Comparison of ENCODE assay signal across 8 cellular contexts in the genomic region with DNA sequence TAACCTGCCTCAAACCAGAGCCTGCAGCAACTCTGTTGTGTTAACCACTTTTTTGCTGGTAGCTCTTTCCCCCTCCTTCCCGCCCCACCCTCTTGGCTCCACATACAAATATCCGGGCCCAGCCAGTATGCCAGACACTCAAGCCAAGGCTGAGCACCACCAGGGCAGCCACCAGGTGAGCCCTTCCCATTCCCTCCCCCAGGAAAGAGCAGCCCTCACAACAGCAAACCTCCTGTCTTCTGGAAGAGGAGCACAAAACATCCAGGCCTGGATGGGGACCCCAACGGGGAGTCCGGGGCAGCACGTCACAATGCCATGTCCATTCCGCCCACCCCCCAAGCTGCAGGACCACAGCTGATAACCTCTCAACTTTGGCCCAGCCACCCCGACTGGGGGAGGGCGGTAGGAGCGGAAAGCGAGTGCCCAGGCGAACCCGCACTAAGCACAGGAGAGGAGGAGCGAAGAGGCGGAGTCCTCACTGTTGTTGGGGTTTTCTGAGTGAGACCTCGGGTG. TPM values are rescaled to one million over a fixed set of nuclear protein-coding genes. Genes with fewer than 3 reads are reported as not detected.
DNase-seq lines count a peak whose midpoint lies in the region; ATAC-seq, FAIRE-seq and TF ChIP-seq lines count a peak whose summit lies in the region.

No MANE protein-coding gene starts in this region.

- TF ChIP-seq EP300 in HepG2 (IDR thresholded peaks at IDR 0.05; ENCODE audit: low read depth in 2 of 2, low read length in 2 of 2), result peak in 1 of 2 experiments; percentile 33; a peak in 1 of 4 replicates
- TF ChIP-seq EP300 in HepG2 (CRISPR knock-in tag; IDR thresholded peaks at IDR 0.05; ENCODE audit: borderline replicate concordance), result no peak

- peak; percentile 62 to 80; a peak in 3 of 4 replicates for TF ChIP-seq POLR2A in HepG2 (IDR thresholded peaks at IDR 0.05; ENCODE audit: insufficient read depth in 1 of 2, low read depth in 2 of 2, low read length in 2 of 2)

- H3K36me3 ChIP-seq in HUES6 (ENCODE audit: control insufficient read depth, insufficient read depth, low read length) (peaks cover 25% of the 10 kb centered on the region), WERI-Rb-1 (peaks cover 21% of the 10 kb centered on the region), HepG2 (replicated peaks in 1 of 2; ENCODE audit: control insufficient read depth in 1 of 2, insufficient read depth in 2 of 2, low read length in 2 of 2) (peaks cover 19 to 25% of the 10 kb centered on the region in 2 experiments)

- no peaks in the 10 kb centered on the region for H3K9me3 ChIP-seq in HUES6 (ENCODE audit: control insufficient read depth, insufficient read depth, low read depth, low read length)
- H3K9me3 ChIP-seq in WERI-Rb-1 (ENCODE audit: severe bottlenecking), result no peaks in the 10 kb centered on the region
- H3K9me3 ChIP-seq in HepG2 (ENCODE audit: low read length), result no peaks in the 10 kb centered on the region

- CTCF ChIA-PET in HepG2 (lab: Yijun Ruan, JAX; ENCODE audit: low intra/inter-chr PET ratio, low total read pairs), result no interaction called here

- intact Hi-C loops in HepG2 (cut with micrococcal nuclease; ENCODE audit: unreplicated experiment), result loop anchor here (1.0 to 10.0 kb wide), 3 partner anchors 12 to 178 kb away; a partner anchor contains a TSS

- TF ChIP-seq CTCF in WERI-Rb-1 (IDR thresholded peaks at IDR 0.05; ENCODE audit: low read depth, low read length) (no peak), HepG2 (CRISPR knock-in tag; IDR thresholded peaks at IDR 0.05) (peak; percentile 8; the same call in 1 of the 2 replicates)

- peak overlapping the region; percentile 69; the same call in 1 of the 2 replicates for H3K27ac ChIP-seq in HUES6 (ENCODE audit: low read depth, low read length)
- H3K27ac ChIP-seq in WERI-Rb-1, result peak overlapping the region; percentile 67
- H3K27ac ChIP-seq in HepG2 (ENCODE audit: extremely low read length, insufficient read depth, low read length), result peak overlapping the region; percentile 93

- DNase-seq in DMS53 (lab: John Stamatoyannopoulos, UW) (peak; percentile 58), DMS53 treated with DMSO at 0.1 percent for 48 hours (lab: John Stamatoyannopoulos, UW; ENCODE audit: unreplicated experiment) (no peak), WERI-Rb-1 (peak; percentile 50), cerebellum (ENCODE audit: low spot score) (peak; percentile 34), HepG2 (ENCODE audit: low spot score) (peak; percentile 78), NCI-H446 treated with DMSO at 0.1 percent for 48 hours (lab: John Stamatoyannopoulos, UW) (no peak)
- peak; percentile 26 to 34 for DNase-seq in stimulated activated CD8-positive, alpha-beta memory T cell treated with anti-CD3 and anti-CD28 coated beads, Interleukin-15, amount 100 ng/mL, for 4 hours (ENCODE audit: low read depth in 2 of 2)

- H3K9ac ChIP-seq in HUES6 (ENCODE audit: low read length) (peak overlapping the region; percentile 73), HepG2 (ENCODE audit: insufficient read depth, low read depth, low read length) (peak overlapping the region; percentile 90)

- no peak overlapping the region for H2AFZ ChIP-seq in HepG2 (ENCODE audit: low read length)

- H3K4me1 ChIP-seq in HUES6 (ENCODE audit: control insufficient read depth, insufficient read depth, low read length) (peaks cover 25% of the 10 kb centered on the region), HepG2 (ENCODE audit: insufficient read depth, low read length) (peaks cover 72% of the 10 kb centered on the region)

- peak; percentile 44 for ATAC-seq in HepG2

- POLR2A ChIA-PET in HepG2 (lab: Yijun Ruan, JAX), result interaction anchor here (0.6 to 5.3 kb wide), 20 partner anchors 8 to 223 kb away, joined by 3 to 47 read pairs (median 4); a partner anchor contains a TSS

- peak; percentile 23 for FAIRE-seq in HepG2 (lab: Jason Lieb, UNC)

- TF ChIP-seq RAD21 in HepG2 (CRISPR knock-in tag; IDR thresholded peaks at IDR 0.05), result no peak

- H3K79me2 ChIP-seq in HepG2 (ENCODE audit: insufficient read depth, low read length), result peaks cover 50% of the 10 kb centered on the region

- in situ Hi-C loops in HepG2 (cut with HindIII; ENCODE audit: extremely low pct_ligation_motif_present, low pct_unique_long_range_greater_than_20kb), result no loop called here

- peaks cover 5% of the 10 kb centered on the region; the same call in 1 of the 2 replicates for H4K20me1 ChIP-seq in HepG2 (ENCODE audit: insufficient read depth, low read length)

- peak overlapping the region; percentile 97 for H3K4me2 ChIP-seq in HepG2 (ENCODE audit: low read depth, low read length)

- H3K27me3 ChIP-seq in HUES6 (ENCODE audit: control insufficient read depth, insufficient read depth, low read length) (no peaks in the 10 kb centered on the region), WERI-Rb-1 (ENCODE audit: insufficient read depth, low read depth, severe bottlenecking) (no peaks in the 10 kb centered on the region), HepG2 (ENCODE audit: control insufficient read depth in 1 of 2, insufficient read depth in 2 of 2, low read length in 2 of 2) (no peaks in the 10 kb centered on the region; a peak in 1 of 5 replicates)

- H3K4me3 ChIP-seq in HUES6 (ENCODE audit: low read depth, low read length), result peak overlapping the region; percentile 71
- peak overlapping the region; percentile 78 for H3K4me3 ChIP-seq in WERI-Rb-1 (ENCODE audit: low read depth, low read length)
- peak overlapping the region; percentile 72 to 96 (median 90) for H3K4me3 ChIP-seq in HepG2 (replicated peaks in 1 of 3; ENCODE audit: insufficient read depth in 1 of 3, low read depth in 2 of 3, low read length in 3 of 3)

- TSS peak; percentile 61 for BruUV-seq in HepG2 (replicated peaks; lab: Mats Ljungman, UMichigan)

- 2% methylated on average over 13 of the region's 15 CpGs for WGBS in HepG2 (ENCODE audit: low lambda C conversion rate)

RNA-seq across cellular contexts. Expression of a gene that starts 0.8 kb away (rescaled TPM):
- 43.9 TPM for total RNA-seq in cerebellum
- total RNA-seq in HepG2 (2016; rRNA removed; fragmentation: Illumina TruSeq; extraction: Trizol), result 125 and 181 TPM in 2 replicates
- total RNA-seq in HepG2 (2016; cell fraction: cytosol; rRNA removed; fragmentation: Illumina TruSeq; extraction: Trizol; ENCODE audit: low read depth), result 52.8 and 58.2 TPM in 2 replicates
- total RNA-seq in HepG2 (2016; cell fraction: insoluble cytoplasmic fraction; rRNA removed; fragmentation: Illumina TruSeq; extraction: Trizol), result 110 and 214 TPM in 2 replicates
- 136 and 143 TPM in 2 replicates for total RNA-seq in HepG2 (2016; cell fraction: membrane; rRNA removed; fragmentation: Illumina TruSeq; extraction: Trizol)
- total RNA-seq in HepG2 (2016; cell fraction: nucleus; rRNA removed; fragmentation: Illumina TruSeq; extraction: Trizol), result 112 and 134 TPM in 2 replicates
- polyA plus RNA-seq in HepG2 (2011; rRNA removed), result 384 and 546 TPM in 2 replicates
- 330 and 331 TPM in 2 replicates for polyA plus RNA-seq in HepG2 (2011; cell fraction: cytosol; rRNA removed)
- polyA plus RNA-seq in HepG2 (2011; cell fraction: nucleus; rRNA removed), result 319 and 431 TPM in 2 replicates
- polyA plus RNA-seq in HepG2 (2012), result 176 and 292 TPM in 2 replicates
- 35.1 and 42.1 TPM in 2 replicates for polyA plus RNA-seq in HepG2 (2016; cell fraction: cytosol; fragmentation: Illumina TruSeq; extraction: Trizol; ENCODE audit: low read depth)
- polyA plus RNA-seq in HepG2 (2016; cell fraction: insoluble cytoplasmic fraction; fragmentation: Illumina TruSeq; extraction: Trizol; ENCODE audit: low read depth), result 81.8 and 96.3 TPM in 2 replicates
- 72.9 and 81.6 TPM in 2 replicates for polyA plus RNA-seq in HepG2 (2016; cell fraction: membrane; fragmentation: Illumina TruSeq; extraction: Trizol; ENCODE audit: low read depth)
- polyA plus RNA-seq in HepG2 (2016; cell fraction: nucleus; fragmentation: Illumina TruSeq; extraction: Trizol; ENCODE audit: insufficient read depth, low read depth), result 169 and 170 TPM in 2 replicates
- 76.0 and 1,167 TPM in 2 replicates for polyA minus RNA-seq in HepG2 (2011; rRNA and poly(A)+ RNA removed; ENCODE audit: low replicate concordance)
- polyA minus RNA-seq in HepG2 (2011; cell fraction: cytosol; rRNA and poly(A)+ RNA removed), result 115 and 192 TPM in 2 replicates
- polyA minus RNA-seq in HepG2 (2011; cell fraction: nucleus; rRNA and poly(A)+ RNA removed), result 79.2 and 94.6 TPM in 2 replicates

RNA-seq across cellular contexts. Expression of a gene that starts 0.9 kb away (rescaled TPM):
- total RNA-seq in cerebellum (not detected), HepG2 (2016; rRNA removed; fragmentation: Illumina TruSeq; extraction: Trizol) (not detected in 2 replicates)
- total RNA-seq in HepG2 (2016; cell fraction: cytosol; rRNA removed; fragmentation: Illumina TruSeq; extraction: Trizol; ENCODE audit: low read depth), result not detected in 2 replicates
- total RNA-seq in HepG2 (2016; cell fraction: insoluble cytoplasmic fraction; rRNA removed; fragmentation: Illumina TruSeq; extraction: Trizol), result not detected in 2 replicates
- total RNA-seq in HepG2 (2016; cell fraction: membrane; rRNA removed; fragmentation: Illumina TruSeq; extraction: Trizol), result not detected in 2 replicates
- total RNA-seq in HepG2 (2016; cell fraction: nucleus; rRNA removed; fragmentation: Illumina TruSeq; extraction: Trizol), result not detected in 2 replicates
- polyA plus RNA-seq in HepG2 (2011; rRNA removed), result 0.10 and 0.17 TPM in 2 replicates
- polyA plus RNA-seq in HepG2 (2011; cell fraction: cytosol; rRNA removed), result 0.11 TPM in 1 of 2 replicates, not detected in the other
- not detected in 2 replicates for polyA plus RNA-seq in HepG2 (2011; cell fraction: nucleus; rRNA removed)
- not detected in 2 replicates for polyA plus RNA-seq in HepG2 (2012)
- polyA plus RNA-seq in HepG2 (2016; cell fraction: cytosol; fragmentation: Illumina TruSeq; extraction: Trizol; ENCODE audit: low read depth), result not detected in 2 replicates
- polyA plus RNA-seq in HepG2 (2016; cell fraction: insoluble cytoplasmic fraction; fragmentation: Illumina TruSeq; extraction: Trizol; ENCODE audit: low read depth), result not detected in 2 replicates
- not detected in 2 replicates for polyA plus RNA-seq in HepG2 (2016; cell fraction: membrane; fragmentation: Illumina TruSeq; extraction: Trizol; ENCODE audit: low read depth)
- polyA plus RNA-seq in HepG2 (2016; cell fraction: nucleus; fragmentation: Illumina TruSeq; extraction: Trizol; ENCODE audit: insufficient read depth, low read depth), result not detected in 2 replicates
- 0.24 TPM in 1 of 2 replicates, not detected in the other for polyA minus RNA-seq in HepG2 (2011; rRNA and poly(A)+ RNA removed; ENCODE audit: low replicate concordance)
- polyA minus RNA-seq in HepG2 (2011; cell fraction: cytosol; rRNA and poly(A)+ RNA removed), result not detected in 2 replicates
- polyA minus RNA-seq in HepG2 (2011; cell fraction: nucleus; rRNA and poly(A)+ RNA removed), result not detected in 2 replicates

RNA-seq across cellular contexts. Expression of a gene that starts 8.2 kb away (rescaled TPM):
- total RNA-seq in cerebellum (16.2 TPM), HepG2 (2016; rRNA removed; fragmentation: Illumina TruSeq; extraction: Trizol) (0.70 and 3.3 TPM in 2 replicates)
- total RNA-seq in HepG2 (2016; cell fraction: cytosol; rRNA removed; fragmentation: Illumina TruSeq; extraction: Trizol; ENCODE audit: low read depth), result 0.44 and 0.51 TPM in 2 replicates
- total RNA-seq in HepG2 (2016; cell fraction: insoluble cytoplasmic fraction; rRNA removed; fragmentation: Illumina TruSeq; extraction: Trizol), result 0.76 and 2.9 TPM in 2 replicates
- total RNA-seq in HepG2 (2016; cell fraction: membrane; rRNA removed; fragmentation: Illumina TruSeq; extraction: Trizol), result 0.31 and 0.62 TPM in 2 replicates
- total RNA-seq in HepG2 (2016; cell fraction: nucleus; rRNA removed; fragmentation: Illumina TruSeq; extraction: Trizol), result 8.3 and 9.3 TPM in 2 replicates
- polyA plus RNA-seq in HepG2 (2011; rRNA removed), result 30.4 and 39.4 TPM in 2 replicates
- polyA plus RNA-seq in HepG2 (2011; cell fraction: cytosol; rRNA removed), result 3.7 and 4.3 TPM in 2 replicates
- polyA plus RNA-seq in HepG2 (2011; cell fraction: nucleus; rRNA removed), result 140 and 180 TPM in 2 replicates
- 36.5 and 54.8 TPM in 2 replicates for polyA plus RNA-seq in HepG2 (2012)
- 0.33 and 0.52 TPM in 2 replicates for polyA plus RNA-seq in HepG2 (2016; cell fraction: cytosol; fragmentation: Illumina TruSeq; extraction: Trizol; ENCODE audit: low read depth)
- polyA plus RNA-seq in HepG2 (2016; cell fraction: insoluble cytoplasmic fraction; fragmentation: Illumina TruSeq; extraction: Trizol; ENCODE audit: low read depth), result 0.73 and 1.2 TPM in 2 replicates
- polyA plus RNA-seq in HepG2 (2016; cell fraction: membrane; fragmentation: Illumina TruSeq; extraction: Trizol; ENCODE audit: low read depth), result 0.26 and 0.35 TPM in 2 replicates
- polyA plus RNA-seq in HepG2 (2016; cell fraction: nucleus; fragmentation: Illumina TruSeq; extraction: Trizol; ENCODE audit: insufficient read depth, low read depth), result 21.8 and 24.9 TPM in 2 replicates
- 4.9 and 23.3 TPM in 2 replicates for polyA minus RNA-seq in HepG2 (2011; rRNA and poly(A)+ RNA removed; ENCODE audit: low replicate concordance)
- polyA minus RNA-seq in HepG2 (2011; cell fraction: cytosol; rRNA and poly(A)+ RNA removed), result 1.1 and 1.5 TPM in 2 replicates
- polyA minus RNA-seq in HepG2 (2011; cell fraction: nucleus; rRNA and poly(A)+ RNA removed), result 42.0 and 56.2 TPM in 2 replicates

RNA-seq across cellular contexts. Expression of a gene that starts 36.2 kb away (rescaled TPM):
- total RNA-seq in cerebellum, result not detected
- not detected in 2 replicates for total RNA-seq in HepG2 (2016; rRNA removed; fragmentation: Illumina TruSeq; extraction: Trizol)
- total RNA-seq in HepG2 (2016; cell fraction: cytosol; rRNA removed; fragmentation: Illumina TruSeq; extraction: Trizol; ENCODE audit: low read depth), result not detected in 2 replicates
- not detected in 2 replicates for total RNA-seq in HepG2 (2016; cell fraction: insoluble cytoplasmic fraction; rRNA removed; fragmentation: Illumina TruSeq; extraction: Trizol)
- not detected in 2 replicates for total RNA-seq in HepG2 (2016; cell fraction: membrane; rRNA removed; fragmentation: Illumina TruSeq; extraction: Trizol)
- total RNA-seq in HepG2 (2016; cell fraction: nucleus; rRNA removed; fragmentation: Illumina TruSeq; extraction: Trizol), result not detected in 2 replicates
- polyA plus RNA-seq in HepG2 (2011; rRNA removed), result 0.07 TPM in 1 of 2 replicates, not detected in the other
- 0.08 TPM in 1 of 2 replicates, not detected in the other for polyA plus RNA-seq in HepG2 (2011; cell fraction: cytosol; rRNA removed)
- not detected in 2 replicates for polyA plus RNA-seq in HepG2 (2011; cell fraction: nucleus; rRNA removed)
- polyA plus RNA-seq in HepG2 (2012), result not detected in 2 replicates
- not detected in 2 replicates for polyA plus RNA-seq in HepG2 (2016; cell fraction: cytosol; fragmentation: Illumina TruSeq; extraction: Trizol; ENCODE audit: low read depth)
- polyA plus RNA-seq in HepG2 (2016; cell fraction: insoluble cytoplasmic fraction; fragmentation: Illumina TruSeq; extraction: Trizol; ENCODE audit: low read depth), result not detected in 2 replicates
- polyA plus RNA-seq in HepG2 (2016; cell fraction: membrane; fragmentation: Illumina TruSeq; extraction: Trizol; ENCODE audit: low read depth), result not detected in 2 replicates
- not detected in 2 replicates for polyA plus RNA-seq in HepG2 (2016; cell fraction: nucleus; fragmentation: Illumina TruSeq; extraction: Trizol; ENCODE audit: insufficient read depth, low read depth)
- polyA minus RNA-seq in HepG2 (2011; rRNA and poly(A)+ RNA removed; ENCODE audit: low replicate concordance), result not detected in 2 replicates
- polyA minus RNA-seq in HepG2 (2011; cell fraction: cytosol; rRNA and poly(A)+ RNA removed), result not detected in 2 replicates
- not detected in 2 replicates for polyA minus RNA-seq in HepG2 (2011; cell fraction: nucleus; rRNA and poly(A)+ RNA removed)

RNA-seq across cellular contexts. Expression of a gene that starts 54.0 kb away (rescaled TPM):
- total RNA-seq in cerebellum (50.5 TPM), HepG2 (2016; rRNA removed; fragmentation: Illumina TruSeq; extraction: Trizol) (114 and 146 TPM in 2 replicates)
- total RNA-seq in HepG2 (2016; cell fraction: cytosol; rRNA removed; fragmentation: Illumina TruSeq; extraction: Trizol; ENCODE audit: low read depth), result 19.9 and 20.3 TPM in 2 replicates
- 99.4 and 154 TPM in 2 replicates for total RNA-seq in HepG2 (2016; cell fraction: insoluble cytoplasmic fraction; rRNA removed; fragmentation: Illumina TruSeq; extraction: Trizol)
- 37.5 and 39.8 TPM in 2 replicates for total RNA-seq in HepG2 (2016; cell fraction: membrane; rRNA removed; fragmentation: Illumina TruSeq; extraction: Trizol)
- total RNA-seq in HepG2 (2016; cell fraction: nucleus; rRNA removed; fragmentation: Illumina TruSeq; extraction: Trizol), result 88.8 and 102 TPM in 2 replicates
- polyA plus RNA-seq in HepG2 (2011; rRNA removed), result 97.4 and 118 TPM in 2 replicates
- polyA plus RNA-seq in HepG2 (2011; cell fraction: cytosol; rRNA removed), result 82.0 and 93.0 TPM in 2 replicates
- polyA plus RNA-seq in HepG2 (2011; cell fraction: nucleus; rRNA removed), result 117 and 120 TPM in 2 replicates
- 97.2 and 131 TPM in 2 replicates for polyA plus RNA-seq in HepG2 (2012)
- 14.5 and 14.8 TPM in 2 replicates for polyA plus RNA-seq in HepG2 (2016; cell fraction: cytosol; fragmentation: Illumina TruSeq; extraction: Trizol; ENCODE audit: low read depth)
- polyA plus RNA-seq in HepG2 (2016; cell fraction: insoluble cytoplasmic fraction; fragmentation: Illumina TruSeq; extraction: Trizol; ENCODE audit: low read depth), result 110 and 126 TPM in 2 replicates
- 20.5 and 22.5 TPM in 2 replicates for polyA plus RNA-seq in HepG2 (2016; cell fraction: membrane; fragmentation: Illumina TruSeq; extraction: Trizol; ENCODE audit: low read depth)
- 160 and 165 TPM in 2 replicates for polyA plus RNA-seq in HepG2 (2016; cell fraction: nucleus; fragmentation: Illumina TruSeq; extraction: Trizol; ENCODE audit: insufficient read depth, low read depth)
- polyA minus RNA-seq in HepG2 (2011; rRNA and poly(A)+ RNA removed; ENCODE audit: low replicate concordance), result 151 and 161 TPM in 2 replicates
- 49.5 and 51.3 TPM in 2 replicates for polyA minus RNA-seq in HepG2 (2011; cell fraction: cytosol; rRNA and poly(A)+ RNA removed)
- 34.4 and 36.3 TPM in 2 replicates for polyA minus RNA-seq in HepG2 (2011; cell fraction: nucleus; rRNA and poly(A)+ RNA removed)

Comparison
In these comparisons a context has a peak if more than half of its experiments do, and no peak if none do; other contexts are left out.
1. DNase-seq: peak in DMS53 (single experiment), WERI-Rb-1 (single experiment), cerebellum (single experiment), HepG2 (single experiment) and stimulated activated CD8-positive, alpha-beta memory T cell treated with anti-CD3 and anti-CD28 coated beads, Interleukin-15, amount 100 ng/mL, for 4 hours (2 of 2); none in DMS53 treated with DMSO at 0.1 percent for 48 hours (single experiment) and NCI-H446 treated with DMSO at 0.1 percent for 48 hours (single experiment).
2. Peak in every context shown above with its lines, with median percentiles within 50 percentile points of each other: H3K27ac ChIP-seq and H3K4me3 ChIP-seq.